8 cellular contexts compared by ENCODE assay signal in genomic region chr19:56538254-56538760, GRCh38. TPM values are rescaled to one million over a fixed set of nuclear protein-coding genes. Genes with fewer than 3 reads are reported as not detected.
A peak's percentile ranks its signal among the peaks of the same experiment; 100 is the strongest.
DNase-seq lines count a peak whose midpoint lies in the region; ATAC-seq, FAIRE-seq and TF ChIP-seq lines count a peak whose summit lies in the region.

No MANE protein-coding gene starts in this region.

- no peaks in the 10 kb centered on the region for H3K27me3 ChIP-seq in liver (ENCODE audit: control insufficient read depth in 4 of 4, insufficient read depth in 4 of 4, low read length in 3 of 4)
- no peaks in the 10 kb centered on the region for H3K27me3 ChIP-seq in HepG2 (ENCODE audit: control insufficient read depth in 1 of 2, insufficient read depth in 2 of 2, low read length in 2 of 2)
- H3K27me3 ChIP-seq in HUES6 (ENCODE audit: control insufficient read depth, insufficient read depth, low read length): no peaks in the 10 kb centered on the region
- H3K27me3 ChIP-seq in SJSA1 (replicated peaks): no peaks in the 10 kb centered on the region
- no peaks in the 10 kb centered on the region for H3K27me3 ChIP-seq in foreskin keratinocyte

- H3K4me1 ChIP-seq in liver (ENCODE audit: control insufficient read depth in 4 of 4, insufficient read depth in 4 of 4, low read length in 3 of 4) (peaks cover 0 to 4% (median 0%) of the 10 kb centered on the region in 4 donors), HepG2 (ENCODE audit: insufficient read depth, low read length) (no peaks in the 10 kb centered on the region), HUES6 (ENCODE audit: control insufficient read depth, insufficient read depth, low read length) (no peaks in the 10 kb centered on the region), SJSA1 (replicated peaks) (no peaks in the 10 kb centered on the region), foreskin keratinocyte (peaks cover 4% of the 10 kb centered on the region)

- peaks cover 35 to 73% (median 61%) of the 10 kb centered on the region in 4 donors for H3K9me3 ChIP-seq in liver (ENCODE audit: control insufficient read depth in 4 of 4, low read length in 3 of 4)
- H3K9me3 ChIP-seq in HepG2 (ENCODE audit: low read length): peaks cover 86% of the 10 kb centered on the region
- H3K9me3 ChIP-seq in HUES6 (ENCODE audit: control insufficient read depth, insufficient read depth, low read depth, low read length): peaks cover 43% of the 10 kb centered on the region
- H3K9me3 ChIP-seq in SJSA1 (replicated peaks): peaks cover 14% of the 10 kb centered on the region

- no peak overlapping the region for H2AFZ ChIP-seq in HepG2 (ENCODE audit: low read length)

- no peaks in the 10 kb centered on the region for H3K27me3 Mint-ChIP-seq in neural crest cell (ENCODE audit: low read depth)

- TF ChIP-seq CTCF in liver (IDR thresholded peaks at IDR 0.05; ENCODE audit: low read depth, low read length, missing input control): peak; percentile 2
- no peak for TF ChIP-seq CTCF in HepG2 (CRISPR knock-in tag; IDR thresholded peaks at IDR 0.05)
- no peak for TF ChIP-seq CTCF in foreskin keratinocyte (conservative IDR thresholded peaks at IDR 0.05)
- TF ChIP-seq CTCF in neural crest cell (conservative IDR thresholded peaks at IDR 0.05): no peak

- H3K27ac Mint-ChIP-seq in neural crest cell (ENCODE audit: unreplicated experiment): peak overlapping the region; percentile 81

- H4K20me1 ChIP-seq in HepG2 (ENCODE audit: insufficient read depth, low read length): no peaks in the 10 kb centered on the region

- H3K4me3 Mint-ChIP-seq in neural crest cell: peak overlapping the region; percentile 94

- no peak for TF ChIP-seq POLR2A in HepG2 (IDR thresholded peaks at IDR 0.05; ENCODE audit: insufficient read depth in 1 of 2, low read depth in 2 of 2, low read length in 2 of 2)

- in situ Hi-C loops in HepG2 (cut with HindIII; ENCODE audit: extremely low pct_ligation_motif_present, low pct_unique_long_range_greater_than_20kb): no loop called here

- H3K36me3 ChIP-seq in liver (ENCODE audit: control insufficient read depth in 4 of 4, insufficient read depth in 3 of 4, low read depth in 1 of 4, low read length in 3 of 4) (peaks cover 0 to 4% (median 2%) of the 10 kb centered on the region in 4 donors), HepG2 (replicated peaks in 1 of 2; ENCODE audit: control insufficient read depth in 1 of 2, insufficient read depth in 2 of 2, low read length in 2 of 2) (no peaks in the 10 kb centered on the region), HUES6 (ENCODE audit: control insufficient read depth, insufficient read depth, low read length) (0 out of 2 replicates have a peak, but pooled peaks cover 3% of the 10 kb centered on the region), SJSA1 (no peaks in the 10 kb centered on the region)

- TF ChIP-seq RAD21 in liver (IDR thresholded peaks at IDR 0.05) (no peak), HepG2 (CRISPR knock-in tag; IDR thresholded peaks at IDR 0.05) (no peak)

- H3K36me3 Mint-ChIP-seq in neural crest cell (ENCODE audit: low read depth): peaks cover 34% of the 10 kb centered on the region

- CTCF ChIA-PET in HepG2 (lab: Yijun Ruan, JAX; ENCODE audit: low intra/inter-chr PET ratio, low total read pairs): no interaction called here

- no peak for TF ChIP-seq EP300 in HepG2 (IDR thresholded peaks at IDR 0.05; ENCODE audit: low read depth in 2 of 2, low read length in 2 of 2)
- TF ChIP-seq EP300 in HepG2 (CRISPR knock-in tag; IDR thresholded peaks at IDR 0.05; ENCODE audit: borderline replicate concordance): no peak

- no TSS peak for BruUV-seq in HepG2 (replicated peaks; lab: Mats Ljungman, UMichigan)

- ATAC-seq in HepG2 (no peak), foreskin keratinocyte (peak; percentile 93)

- H3K4me1 Mint-ChIP-seq in neural crest cell: peaks cover 6% of the 10 kb centered on the region

- POLR2A ChIA-PET in HepG2 (lab: Yijun Ruan, JAX): no interaction called here

- no peak for DNase-seq in HepG2 (ENCODE audit: low spot score)
- peak; percentile 61 to 77 for DNase-seq in SJSA1 (ENCODE audit: low read depth in 1 of 2, low spot score in 2 of 2)
- peak; percentile 92 for DNase-seq in activated naive CD4-positive, alpha-beta T cell treated with Interleukin-2 at 50 U/mL for 16 hours
- DNase-seq in foreskin keratinocyte: peak; percentile 78 to 89
- DNase-seq in neural crest cell (ENCODE audit: low read depth, low spot score): peak; percentile 71
- DNase-seq in stimulated activated naive CD4-positive, alpha-beta T cell treated with Interleukin-2 at 50 U/mL for 16 hours (lab: John Stamatoyannopoulos, UW): peak; percentile 86

- H3K27ac ChIP-seq in liver (ENCODE audit: low read depth in 1 of 2, low read length in 2 of 2) (peak overlapping the region; percentile 65 to 84), HepG2 (ENCODE audit: extremely low read length, insufficient read depth, low read length) (no peak overlapping the region), HUES6 (ENCODE audit: low read depth, low read length) (peak overlapping the region; percentile 91), SJSA1 (peak overlapping the region; percentile 55), foreskin keratinocyte (peak overlapping the region; percentile 66)

- H3K9me3 Mint-ChIP-seq in neural crest cell: peaks cover 27% of the 10 kb centered on the region

- intact Hi-C loops in HepG2 (cut with micrococcal nuclease; ENCODE audit: unreplicated experiment): no loop called here

- peak overlapping the region; percentile 43 to 66 (median 57) for H3K4me3 ChIP-seq in liver (ENCODE audit: low read depth in 1 of 3, low read length in 3 of 3)
- no peak overlapping the region for H3K4me3 ChIP-seq in HepG2 (replicated peaks in 1 of 3; ENCODE audit: insufficient read depth in 1 of 3, low read depth in 2 of 3, low read length in 3 of 3)
- H3K4me3 ChIP-seq in HUES6 (ENCODE audit: low read depth, low read length): peak overlapping the region; percentile 97
- H3K4me3 ChIP-seq in SJSA1: peak overlapping the region; percentile 50

- H3K9ac ChIP-seq in liver (ENCODE audit: low read depth in 1 of 2, low read length in 2 of 2) (no peak overlapping the region), HepG2 (ENCODE audit: insufficient read depth, low read depth, low read length) (no peak overlapping the region), HUES6 (ENCODE audit: low read length) (peak overlapping the region; percentile 94)

- no peak overlapping the region for H3K4me2 ChIP-seq in HepG2 (ENCODE audit: low read depth, low read length)

- WGBS in liver: 3% methylated on average over 46 of the region's 46 CpGs
- WGBS in HepG2 (ENCODE audit: low lambda C conversion rate): 80% methylated on average over 29 of the region's 46 CpGs

- no peak for FAIRE-seq in HepG2 (lab: Jason Lieb, UNC)

- H3K79me2 ChIP-seq in HepG2 (ENCODE audit: insufficient read depth, low read length): no peaks in the 10 kb centered on the region

RNA-seq across cellular contexts. Expression of gene ZFP28, which starts 0.4 kb away (rescaled TPM):
- total RNA-seq in liver (1 to 10 TPM; 1.2 to 1.3 TPM), HepG2 (2016; rRNA removed; fragmentation: Illumina TruSeq; extraction: Trizol) (not detected in 2 replicates), foreskin keratinocyte (8.1 and 8.6 TPM in 2 replicates), neural crest cell (7.4 and 8.0 TPM in 2 replicates)
- polyA plus RNA-seq in liver (under 1 TPM; 0.47 TPM), HepG2 (2011; rRNA removed) (not detected in 2 replicates), foreskin keratinocyte (2.4 and 2.9 TPM in 2 replicates)
- not detected in 2 replicates for total RNA-seq in HepG2 (2016; cell fraction: cytosol; rRNA removed; fragmentation: Illumina TruSeq; extraction: Trizol; ENCODE audit: low read depth)
- total RNA-seq in HepG2 (2016; cell fraction: insoluble cytoplasmic fraction; rRNA removed; fragmentation: Illumina TruSeq; extraction: Trizol): not detected in 2 replicates
- total RNA-seq in HepG2 (2016; cell fraction: membrane; rRNA removed; fragmentation: Illumina TruSeq; extraction: Trizol): not detected in 2 replicates
- not detected in 2 replicates for total RNA-seq in HepG2 (2016; cell fraction: nucleus; rRNA removed; fragmentation: Illumina TruSeq; extraction: Trizol)
- polyA plus RNA-seq in HepG2 (2011; cell fraction: cytosol; rRNA removed): not detected in 2 replicates
- not detected in 2 replicates for polyA plus RNA-seq in HepG2 (2011; cell fraction: nucleus; rRNA removed)
- not detected in 2 replicates for polyA plus RNA-seq in HepG2 (2012)
- polyA plus RNA-seq in HepG2 (2016; cell fraction: cytosol; fragmentation: Illumina TruSeq; extraction: Trizol; ENCODE audit: low read depth): not detected in 2 replicates
- polyA plus RNA-seq in HepG2 (2016; cell fraction: insoluble cytoplasmic fraction; fragmentation: Illumina TruSeq; extraction: Trizol; ENCODE audit: low read depth): not detected in 2 replicates
- not detected in 2 replicates for polyA plus RNA-seq in HepG2 (2016; cell fraction: membrane; fragmentation: Illumina TruSeq; extraction: Trizol; ENCODE audit: low read depth)
- polyA plus RNA-seq in HepG2 (2016; cell fraction: nucleus; fragmentation: Illumina TruSeq; extraction: Trizol; ENCODE audit: insufficient read depth, low read depth): not detected in 2 replicates
- not detected in 2 replicates for polyA minus RNA-seq in HepG2 (2011; rRNA and poly(A)+ RNA removed; ENCODE audit: low replicate concordance)
- not detected in 2 replicates for polyA minus RNA-seq in HepG2 (2011; cell fraction: cytosol; rRNA and poly(A)+ RNA removed)
- not detected in 2 replicates for polyA minus RNA-seq in HepG2 (2011; cell fraction: nucleus; rRNA and poly(A)+ RNA removed)
- 1.4 and 28.1 TPM in 2 replicates for total RNA-seq in SJSA1 (2014; rRNA removed; shearing (Covaris generic))

RNA-seq across cellular contexts. Expression of gene ZNF470, which starts 29.0 kb away (rescaled TPM):
- total RNA-seq in liver: 1 to 10 TPM; 1.8 to 2.8 TPM
- polyA plus RNA-seq in liver: 1 to 10 TPM in 1 of 2 donors, under 1 TPM in 1; 0.95 to 1.3 TPM
- not detected in 2 replicates for total RNA-seq in HepG2 (2016; rRNA removed; fragmentation: Illumina TruSeq; extraction: Trizol)
- not detected in 2 replicates for total RNA-seq in HepG2 (2016; cell fraction: cytosol; rRNA removed; fragmentation: Illumina TruSeq; extraction: Trizol; ENCODE audit: low read depth)
- not detected in 2 replicates for total RNA-seq in HepG2 (2016; cell fraction: insoluble cytoplasmic fraction; rRNA removed; fragmentation: Illumina TruSeq; extraction: Trizol)
- total RNA-seq in HepG2 (2016; cell fraction: membrane; rRNA removed; fragmentation: Illumina TruSeq; extraction: Trizol): not detected in 2 replicates
- total RNA-seq in HepG2 (2016; cell fraction: nucleus; rRNA removed; fragmentation: Illumina TruSeq; extraction: Trizol): not detected in 2 replicates
- not detected in 2 replicates for polyA plus RNA-seq in HepG2 (2011; rRNA removed)
- polyA plus RNA-seq in HepG2 (2011; cell fraction: cytosol; rRNA removed): not detected in 2 replicates
- polyA plus RNA-seq in HepG2 (2011; cell fraction: nucleus; rRNA removed): not detected in 2 replicates
- polyA plus RNA-seq in HepG2 (2012): not detected in 2 replicates
- not detected in 2 replicates for polyA plus RNA-seq in HepG2 (2016; cell fraction: cytosol; fragmentation: Illumina TruSeq; extraction: Trizol; ENCODE audit: low read depth)
- not detected in 2 replicates for polyA plus RNA-seq in HepG2 (2016; cell fraction: insoluble cytoplasmic fraction; fragmentation: Illumina TruSeq; extraction: Trizol; ENCODE audit: low read depth)
- polyA plus RNA-seq in HepG2 (2016; cell fraction: membrane; fragmentation: Illumina TruSeq; extraction: Trizol; ENCODE audit: low read depth): not detected in 2 replicates
- not detected in 2 replicates for polyA plus RNA-seq in HepG2 (2016; cell fraction: nucleus; fragmentation: Illumina TruSeq; extraction: Trizol; ENCODE audit: insufficient read depth, low read depth)
- polyA minus RNA-seq in HepG2 (2011; rRNA and poly(A)+ RNA removed; ENCODE audit: low replicate concordance): 0.06 TPM in 1 of 2 replicates, not detected in the other
- not detected in 2 replicates for polyA minus RNA-seq in HepG2 (2011; cell fraction: cytosol; rRNA and poly(A)+ RNA removed)
- polyA minus RNA-seq in HepG2 (2011; cell fraction: nucleus; rRNA and poly(A)+ RNA removed): 0.12 TPM in 1 of 2 replicates, not detected in the other
- total RNA-seq in SJSA1 (2014; rRNA removed; shearing (Covaris generic)): 0.60 and 2.3 TPM in 2 replicates
- total RNA-seq in foreskin keratinocyte: 2.9 and 3.1 TPM in 2 replicates
- polyA plus RNA-seq in foreskin keratinocyte: 1.8 and 2.0 TPM in 2 replicates
- 8.4 and 9.1 TPM in 2 replicates for total RNA-seq in neural crest cell

RNA-seq across cellular contexts. Expression of gene ZNF471, which starts 30.7 kb away (rescaled TPM):
- total RNA-seq in liver (1 to 10 TPM; 1.0 to 2.3 TPM), HepG2 (2016; rRNA removed; fragmentation: Illumina TruSeq; extraction: Trizol) (not detected in 2 replicates), foreskin keratinocyte (1.0 and 1.4 TPM in 2 replicates), neural crest cell (not detected in 2 replicates)
- polyA plus RNA-seq in liver (under 1 TPM; 0.77 to 0.89 TPM), HepG2 (2011; rRNA removed) (not detected in 2 replicates), foreskin keratinocyte (0.27 TPM in 2 replicates)
- not detected in 2 replicates for total RNA-seq in HepG2 (2016; cell fraction: cytosol; rRNA removed; fragmentation: Illumina TruSeq; extraction: Trizol; ENCODE audit: low read depth)
- total RNA-seq in HepG2 (2016; cell fraction: insoluble cytoplasmic fraction; rRNA removed; fragmentation: Illumina TruSeq; extraction: Trizol): not detected in 2 replicates
- not detected in 2 replicates for total RNA-seq in HepG2 (2016; cell fraction: membrane; rRNA removed; fragmentation: Illumina TruSeq; extraction: Trizol)
- not detected in 2 replicates for total RNA-seq in HepG2 (2016; cell fraction: nucleus; rRNA removed; fragmentation: Illumina TruSeq; extraction: Trizol)
- not detected in 2 replicates for polyA plus RNA-seq in HepG2 (2011; cell fraction: cytosol; rRNA removed)
- not detected in 2 replicates for polyA plus RNA-seq in HepG2 (2011; cell fraction: nucleus; rRNA removed)
- not detected in 2 replicates for polyA plus RNA-seq in HepG2 (2012)
- not detected in 2 replicates for polyA plus RNA-seq in HepG2 (2016; cell fraction: cytosol; fragmentation: Illumina TruSeq; extraction: Trizol; ENCODE audit: low read depth)
- polyA plus RNA-seq in HepG2 (2016; cell fraction: insoluble cytoplasmic fraction; fragmentation: Illumina TruSeq; extraction: Trizol; ENCODE audit: low read depth): not detected in 2 replicates
- not detected in 2 replicates for polyA plus RNA-seq in HepG2 (2016; cell fraction: membrane; fragmentation: Illumina TruSeq; extraction: Trizol; ENCODE audit: low read depth)
- polyA plus RNA-seq in HepG2 (2016; cell fraction: nucleus; fragmentation: Illumina TruSeq; extraction: Trizol; ENCODE audit: insufficient read depth, low read depth): not detected in 2 replicates
- polyA minus RNA-seq in HepG2 (2011; rRNA and poly(A)+ RNA removed; ENCODE audit: low replicate concordance): not detected in 2 replicates
- polyA minus RNA-seq in HepG2 (2011; cell fraction: cytosol; rRNA and poly(A)+ RNA removed): not detected in 2 replicates
- not detected in 2 replicates for polyA minus RNA-seq in HepG2 (2011; cell fraction: nucleus; rRNA and poly(A)+ RNA removed)
- total RNA-seq in SJSA1 (2014; rRNA removed; shearing (Covaris generic)): 0.03 TPM in 1 of 2 replicates, not detected in the other

RNA-seq across cellular contexts. Expression of gene ZNF71, which starts 56.8 kb away (rescaled TPM):
- total RNA-seq in liver: 1 to 10 TPM; 2.2 to 3.4 TPM
- polyA plus RNA-seq in liver: 1 to 10 TPM in 1 of 2 donors, under 1 TPM in 1; 0.46 to 1.4 TPM
- 4.4 and 5.8 TPM in 2 replicates for total RNA-seq in HepG2 (2016; rRNA removed; fragmentation: Illumina TruSeq; extraction: Trizol)
- 2.2 and 3.3 TPM in 2 replicates for total RNA-seq in HepG2 (2016; cell fraction: cytosol; rRNA removed; fragmentation: Illumina TruSeq; extraction: Trizol; ENCODE audit: low read depth)
- 4.4 and 4.6 TPM in 2 replicates for total RNA-seq in HepG2 (2016; cell fraction: insoluble cytoplasmic fraction; rRNA removed; fragmentation: Illumina TruSeq; extraction: Trizol)
- total RNA-seq in HepG2 (2016; cell fraction: membrane; rRNA removed; fragmentation: Illumina TruSeq; extraction: Trizol): 6.2 and 6.5 TPM in 2 replicates
- total RNA-seq in HepG2 (2016; cell fraction: nucleus; rRNA removed; fragmentation: Illumina TruSeq; extraction: Trizol): 3.7 and 4.3 TPM in 2 replicates
- polyA plus RNA-seq in HepG2 (2011; rRNA removed): 2.2 and 3.2 TPM in 2 replicates
- 2.3 and 2.8 TPM in 2 replicates for polyA plus RNA-seq in HepG2 (2011; cell fraction: cytosol; rRNA removed)
- polyA plus RNA-seq in HepG2 (2011; cell fraction: nucleus; rRNA removed): 4.6 and 4.7 TPM in 2 replicates
- polyA plus RNA-seq in HepG2 (2012): 1.5 and 2.0 TPM in 2 replicates
- 2.9 and 3.4 TPM in 2 replicates for polyA plus RNA-seq in HepG2 (2016; cell fraction: cytosol; fragmentation: Illumina TruSeq; extraction: Trizol; ENCODE audit: low read depth)
- 3.5 and 3.9 TPM in 2 replicates for polyA plus RNA-seq in HepG2 (2016; cell fraction: insoluble cytoplasmic fraction; fragmentation: Illumina TruSeq; extraction: Trizol; ENCODE audit: low read depth)
- 4.7 and 4.8 TPM in 2 replicates for polyA plus RNA-seq in HepG2 (2016; cell fraction: membrane; fragmentation: Illumina TruSeq; extraction: Trizol; ENCODE audit: low read depth)
- polyA plus RNA-seq in HepG2 (2016; cell fraction: nucleus; fragmentation: Illumina TruSeq; extraction: Trizol; ENCODE audit: insufficient read depth, low read depth): 3.1 and 3.3 TPM in 2 replicates
- polyA minus RNA-seq in HepG2 (2011; rRNA and poly(A)+ RNA removed; ENCODE audit: low replicate concordance): 4.3 and 8.0 TPM in 2 replicates
- 1.8 and 2.3 TPM in 2 replicates for polyA minus RNA-seq in HepG2 (2011; cell fraction: cytosol; rRNA and poly(A)+ RNA removed)
- polyA minus RNA-seq in HepG2 (2011; cell fraction: nucleus; rRNA and poly(A)+ RNA removed): 8.1 and 9.6 TPM in 2 replicates
- 4.4 and 7.4 TPM in 2 replicates for total RNA-seq in SJSA1 (2014; rRNA removed; shearing (Covaris generic))
- 6.9 and 7.5 TPM in 2 replicates for total RNA-seq in foreskin keratinocyte
- 5.1 and 5.3 TPM in 2 replicates for polyA plus RNA-seq in foreskin keratinocyte
- total RNA-seq in neural crest cell: 21.7 TPM in 2 replicates

Comparison
In these comparisons a context has a peak if more than half of its experiments do, and no peak if none do; other contexts are left out.
1. H3K4me3 ChIP-seq: peak in liver (3 of 3), HUES6 (single experiment) and SJSA1 (single experiment); none in HepG2 (0 of 3).